ENCODE assay signal across 8 cellular contexts in the genomic region with DNA sequence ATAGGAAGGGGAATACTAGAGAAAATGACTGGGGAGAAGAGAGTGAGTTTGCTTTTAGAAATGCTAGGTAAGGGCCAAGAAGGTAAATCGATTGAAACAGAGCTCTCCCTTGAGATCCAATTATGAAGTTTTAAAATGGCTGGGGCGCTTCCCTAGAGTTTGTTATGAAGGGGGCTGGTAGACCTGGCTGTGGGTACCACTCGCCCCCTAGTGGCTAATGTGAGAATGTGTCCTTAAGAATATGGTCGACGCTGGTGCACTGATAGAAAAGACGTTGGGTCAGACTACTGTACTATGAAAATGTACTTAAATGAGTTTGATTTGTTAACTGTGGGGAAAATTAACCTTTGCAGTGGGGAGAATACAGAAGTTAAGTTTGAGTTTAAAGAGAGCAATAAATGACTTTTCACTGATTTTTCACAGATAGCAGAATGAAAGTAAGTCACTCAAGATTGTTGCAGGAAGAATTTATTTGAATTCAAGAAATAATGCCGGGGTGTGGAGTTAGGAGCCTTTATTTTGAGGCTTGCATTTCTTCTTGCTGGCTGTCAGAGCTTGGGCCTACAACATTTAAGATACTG. TPM values are rescaled to one million over a fixed set of nuclear protein-coding genes. Genes with fewer than 3 reads are reported as not detected.
A peak's percentile ranks its signal among the peaks of the same experiment; 100 is the strongest.
DNase-seq lines count a peak whose midpoint lies in the region; ATAC-seq lines count a peak whose summit lies in the region.

No MANE protein-coding gene starts in this region.

- no peaks in the 10 kb centered on the region for H3K36me3 Mint-ChIP-seq in activated CD4-positive, alpha-beta T cell treated with anti-CD3 and anti-CD28 coated beads, Interleukin-2, amount 10 ng/mL, durations not matched to agents 7 days and 5 days (ENCODE audit: low read depth)
- H3K36me3 Mint-ChIP-seq in stimulated activated naive B cell treated with anti-CD40 and anti-IgM and Interleukin-4, amounts not matched to agents 10 μg/mL and 1 μg/mL and 100 μg/mL, for 72 hours = no peaks in the 10 kb centered on the region

- no peaks in the 10 kb centered on the region for H3K27me3 ChIP-seq in endocrine pancreas (ENCODE audit: control insufficient read depth, insufficient read depth, low read length)

- no peak overlapping the region for H3K27ac Mint-ChIP-seq in activated CD4-positive, alpha-beta T cell treated with anti-CD3 and anti-CD28 coated beads, Interleukin-2, amount 10 ng/mL, durations not matched to agents 7 days and 5 days
- H3K27ac Mint-ChIP-seq in stimulated activated naive B cell treated with anti-CD40 and anti-IgM and Interleukin-4, amounts not matched to agents 10 μg/mL and 1 μg/mL and 100 μg/mL, for 72 hours = no peak overlapping the region

- peak; percentile 90 for ATAC-seq in GM19438 (IDR thresholded peaks at IDR 0.05; ENCODE audit: low read depth, unreplicated experiment)
- peak; percentile 96 for ATAC-seq in HG03457 (IDR thresholded peaks at IDR 0.05; ENCODE audit: unreplicated experiment)
- peak; percentile 97 to 98 for ATAC-seq in stimulated activated naive B cell treated with anti-CD40 and anti-IgM and Interleukin-4, amounts not matched to agents 10 μg/mL and 1 μg/mL and 100 μg/mL, for 72 hours (replicated peaks)

- peak overlapping the region; percentile 61 for H3K4me3 ChIP-seq in endocrine pancreas (ENCODE audit: control insufficient read depth, insufficient read depth, low read length)

- H3K36me3 ChIP-seq in endocrine pancreas (ENCODE audit: control insufficient read depth, insufficient read depth, low read length) = no peaks in the 10 kb centered on the region

- POLR2A ChIA-PET in activated CD4-positive, alpha-beta T cell treated with anti-CD3 and anti-CD28 coated beads, Interleukin-2, amount 10 ng/mL, durations not matched to agents 7 days and 5 days (lab: Charles Lee) = no interaction called here

- CTCF ChIA-PET in activated CD4-positive, alpha-beta T cell treated with anti-CD3 and anti-CD28 coated beads, Interleukin-2, amount 10 ng/mL, durations not matched to agents 7 days and 5 days (lab: Charles Lee) = interaction anchor here (0.7 to 4.2 kb wide), 7 partner anchors 9 to 180 kb away, joined by 3 to 13 read pairs (median 3); a partner anchor contains a TSS

- no peaks in the 10 kb centered on the region for H3K9me3 Mint-ChIP-seq in activated CD4-positive, alpha-beta T cell treated with anti-CD3 and anti-CD28 coated beads, Interleukin-2, amount 10 ng/mL, durations not matched to agents 7 days and 5 days
- H3K9me3 Mint-ChIP-seq in stimulated activated naive B cell treated with anti-CD40 and anti-IgM and Interleukin-4, amounts not matched to agents 10 μg/mL and 1 μg/mL and 100 μg/mL, for 72 hours = no peaks in the 10 kb centered on the region

- no peak overlapping the region for H3K4me3 Mint-ChIP-seq in activated CD4-positive, alpha-beta T cell treated with anti-CD3 and anti-CD28 coated beads, Interleukin-2, amount 10 ng/mL, durations not matched to agents 7 days and 5 days
- H3K4me3 Mint-ChIP-seq in stimulated activated naive B cell treated with anti-CD40 and anti-IgM and Interleukin-4, amounts not matched to agents 10 μg/mL and 1 μg/mL and 100 μg/mL, for 72 hours = no peak overlapping the region

- no peak overlapping the region for H3K9ac ChIP-seq in endocrine pancreas (ENCODE audit: control insufficient read depth, insufficient read depth, low read length)

- DNase-seq in COR-L47 (lab: John Stamatoyannopoulos, UW) = peak; percentile 95
- DNase-seq in NCI-H460 (ENCODE audit: extremely low read depth, low read depth) = peak; percentile 70
- peak; percentile 63 for DNase-seq in activated CD4-positive, alpha-beta T cell treated with anti-CD3 and anti-CD28 coated beads, Interleukin-2, amount 10 ng/mL, durations not matched to agents 7 days and 5 days
- DNase-seq in myocyte (ENCODE audit: low read depth) = peak; percentile 78
- DNase-seq in stimulated activated naive B cell treated with anti-CD40 and anti-IgM and Interleukin-4, amounts not matched to agents 10 μg/mL and 1 μg/mL and 100 μg/mL, for 72 hours = peak; percentile 20

- no peaks in the 10 kb centered on the region for H3K27me3 Mint-ChIP-seq in activated CD4-positive, alpha-beta T cell treated with anti-CD3 and anti-CD28 coated beads, Interleukin-2, amount 10 ng/mL, durations not matched to agents 7 days and 5 days
- H3K27me3 Mint-ChIP-seq in stimulated activated naive B cell treated with anti-CD40 and anti-IgM and Interleukin-4, amounts not matched to agents 10 μg/mL and 1 μg/mL and 100 μg/mL, for 72 hours = no peaks in the 10 kb centered on the region

- H3K9me3 ChIP-seq in endocrine pancreas (ENCODE audit: control insufficient read depth, low read length) = no peaks in the 10 kb centered on the region

- H3K4me1 ChIP-seq in endocrine pancreas (ENCODE audit: control insufficient read depth, insufficient read depth, low read length) = peaks cover 17% of the 10 kb centered on the region

- H3K4me1 Mint-ChIP-seq in activated CD4-positive, alpha-beta T cell treated with anti-CD3 and anti-CD28 coated beads, Interleukin-2, amount 10 ng/mL, durations not matched to agents 7 days and 5 days = no peaks in the 10 kb centered on the region
- peaks cover 2 to 4% of the 10 kb centered on the region in 2 donors for H3K4me1 Mint-ChIP-seq in stimulated activated naive B cell treated with anti-CD40 and anti-IgM and Interleukin-4, amounts not matched to agents 10 μg/mL and 1 μg/mL and 100 μg/mL, for 72 hours

RNA-seq across cellular contexts. Expression of a gene that starts 9.2 kb away (rescaled TPM):
- 0.05 TPM in 1 of 2 replicates, not detected in the other for total RNA-seq in NCI-H460 (2014; rRNA removed; shearing (Covaris generic))
- not detected in 2 replicates for polyA plus RNA-seq in NCI-H460 (2014; cell fraction: nucleus; rRNA removed)
- not detected for total RNA-seq in activated CD4-positive, alpha-beta T cell treated with anti-CD3 and anti-CD28 coated beads, Interleukin-2, amount 10 ng/mL, durations not matched to agents 7 days and 5 days
- total RNA-seq in myocyte = not detected in 2 replicates
- polyA plus RNA-seq in myocyte (2012) = 0.06 TPM

RNA-seq across cellular contexts. Expression of a gene that starts 42.5 kb away (rescaled TPM):
- total RNA-seq in NCI-H460 (2014; rRNA removed; shearing (Covaris generic)) = 2.7 and 2.9 TPM in 2 replicates
- polyA plus RNA-seq in NCI-H460 (2014; cell fraction: nucleus; rRNA removed) = 5.8 and 7.5 TPM in 2 replicates
- 1 to 10 TPM; 9.2 to 9.5 TPM for total RNA-seq in activated CD4-positive, alpha-beta T cell treated with anti-CD3 and anti-CD28 coated beads, Interleukin-2, amount 10 ng/mL, durations not matched to agents 7 days and 5 days
- total RNA-seq in myocyte = 11.8 and 18.6 TPM in 2 replicates
- 2.5 TPM for polyA plus RNA-seq in myocyte (2012)

RNA-seq across cellular contexts. Expression of a gene that starts 45.0 kb away (rescaled TPM):
- total RNA-seq in NCI-H460 (2014; rRNA removed; shearing (Covaris generic)) = not detected in 2 replicates
- polyA plus RNA-seq in NCI-H460 (2014; cell fraction: nucleus; rRNA removed) = not detected in 2 replicates
- under 1 TPM; 0.33 to 0.47 TPM for total RNA-seq in activated CD4-positive, alpha-beta T cell treated with anti-CD3 and anti-CD28 coated beads, Interleukin-2, amount 10 ng/mL, durations not matched to agents 7 days and 5 days
- 0.36 and 0.56 TPM in 2 replicates for total RNA-seq in myocyte
- polyA plus RNA-seq in myocyte (2012) = 0.16 TPM

Comparison
In these comparisons a context has a peak if more than half of its experiments do, and no peak if none do; other contexts are left out.
1. Peak in every context shown above with its lines: DNase-seq, ATAC-seq and H3K4me3 ChIP-seq.
2. DNase-seq: peak in every context shown above with its lines; median percentile 95 in COR-L47; 78 in myocyte; 70 in NCI-H460; 63 in activated CD4-positive, alpha-beta T cell treated with anti-CD3 and anti-CD28 coated beads, Interleukin-2, amount 10 ng/mL, durations not matched to agents 7 days and 5 days; 20 in stimulated activated naive B cell treated with anti-CD40 and anti-IgM and Interleukin-4, amounts not matched to agents 10 μg/mL and 1 μg/mL and 100 μg/mL, for 72 hours.